Comparison of ENCODE assay signal across 1 cellular context in the genomic region with DNA sequence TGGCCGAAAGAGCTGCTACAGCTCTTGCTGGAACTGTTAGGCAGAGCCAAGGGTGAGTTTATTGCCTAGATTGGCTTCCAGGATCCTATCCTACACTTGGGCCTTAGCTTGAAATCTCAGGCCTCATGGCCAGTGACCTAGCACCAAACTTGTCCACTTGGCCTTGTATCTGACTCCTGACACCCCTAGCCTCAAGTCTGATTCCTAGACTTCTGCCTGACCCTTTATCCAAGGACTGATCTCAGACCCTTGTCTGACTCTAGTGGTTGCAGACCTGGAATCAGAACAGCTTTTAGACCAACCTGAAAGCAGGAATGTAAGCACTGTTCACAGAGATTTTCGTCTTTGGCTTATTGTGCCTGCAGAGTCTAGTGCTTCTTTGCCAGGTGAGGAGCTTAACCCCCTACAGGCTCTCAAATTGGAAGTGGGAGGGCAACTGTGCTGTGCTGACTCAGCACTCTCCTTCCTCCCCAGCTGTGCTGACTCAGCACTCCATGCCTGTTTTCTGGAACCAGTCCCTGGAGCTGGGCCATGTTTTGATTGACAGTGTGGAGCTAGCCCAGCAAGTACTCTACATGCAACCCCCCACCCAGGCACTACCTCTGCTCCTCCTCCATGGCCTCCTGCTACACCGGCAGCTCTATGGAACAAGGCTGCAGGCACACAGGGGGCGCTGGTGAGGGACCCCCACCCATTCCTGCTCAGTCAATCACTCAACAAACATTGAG.
A peak's percentile ranks its signal among the peaks of the same experiment; 100 is the strongest.
TF ChIP-seq lines count a peak whose summit lies in the region.

No MANE protein-coding gene starts in this region.

TF ChIP-seq in K562, 482 proteins besides CTCF, POLR2A, EP300 and RAD21 (continued from another document and continues in another):
- TF ChIP-seq CHD7 (IDR thresholded peaks at IDR 0.05; ENCODE audit: low read depth, low read length), result no peak
- no peak for TF ChIP-seq THRAP3 (IDR thresholded peaks at IDR 0.05; ENCODE audit: borderline replicate concordance)
- TF ChIP-seq ZNF589 (CRISPR knock-in tag; IDR thresholded peaks at IDR 0.05; ENCODE audit: low read depth), result no peak
- TF ChIP-seq CC2D1A (IDR thresholded peaks at IDR 0.05), result no peak
- peak; percentile 84 for TF ChIP-seq CBFA2T3 (IDR thresholded peaks at IDR 0.05)
- TF ChIP-seq LCOR (CRISPR knock-in tag; IDR thresholded peaks at IDR 0.05), result no peak
- TF ChIP-seq RCOR1 (IDR thresholded peaks at IDR 0.05; ENCODE audit: borderline replicate concordance in 1 of 2, low read depth in 2 of 2, low read length in 2 of 2), result peak in 1 of 2 experiments; percentile 45; a peak in 2 of 4 replicates
- TF ChIP-seq CREM (IDR thresholded peaks at IDR 0.05; ENCODE audit: low read depth), result 0 out of 2 replicates have a peak, but pooled peaks have one; percentile 10
- TF ChIP-seq CBX8 (IDR thresholded peaks at IDR 0.05; ENCODE audit: borderline replicate concordance, extremely low read depth, low read depth, low read length, poor library complexity, severe bottlenecking), result no peak
- no peak for TF ChIP-seq RBM22 (IDR thresholded peaks at IDR 0.05; ENCODE audit: low read depth, low read length, poor library complexity, severe bottlenecking)
- TF ChIP-seq ZNF584 (CRISPR knock-in tag; IDR thresholded peaks at IDR 0.05; ENCODE audit: low read depth), result no peak
- TF ChIP-seq, protein P1, sequence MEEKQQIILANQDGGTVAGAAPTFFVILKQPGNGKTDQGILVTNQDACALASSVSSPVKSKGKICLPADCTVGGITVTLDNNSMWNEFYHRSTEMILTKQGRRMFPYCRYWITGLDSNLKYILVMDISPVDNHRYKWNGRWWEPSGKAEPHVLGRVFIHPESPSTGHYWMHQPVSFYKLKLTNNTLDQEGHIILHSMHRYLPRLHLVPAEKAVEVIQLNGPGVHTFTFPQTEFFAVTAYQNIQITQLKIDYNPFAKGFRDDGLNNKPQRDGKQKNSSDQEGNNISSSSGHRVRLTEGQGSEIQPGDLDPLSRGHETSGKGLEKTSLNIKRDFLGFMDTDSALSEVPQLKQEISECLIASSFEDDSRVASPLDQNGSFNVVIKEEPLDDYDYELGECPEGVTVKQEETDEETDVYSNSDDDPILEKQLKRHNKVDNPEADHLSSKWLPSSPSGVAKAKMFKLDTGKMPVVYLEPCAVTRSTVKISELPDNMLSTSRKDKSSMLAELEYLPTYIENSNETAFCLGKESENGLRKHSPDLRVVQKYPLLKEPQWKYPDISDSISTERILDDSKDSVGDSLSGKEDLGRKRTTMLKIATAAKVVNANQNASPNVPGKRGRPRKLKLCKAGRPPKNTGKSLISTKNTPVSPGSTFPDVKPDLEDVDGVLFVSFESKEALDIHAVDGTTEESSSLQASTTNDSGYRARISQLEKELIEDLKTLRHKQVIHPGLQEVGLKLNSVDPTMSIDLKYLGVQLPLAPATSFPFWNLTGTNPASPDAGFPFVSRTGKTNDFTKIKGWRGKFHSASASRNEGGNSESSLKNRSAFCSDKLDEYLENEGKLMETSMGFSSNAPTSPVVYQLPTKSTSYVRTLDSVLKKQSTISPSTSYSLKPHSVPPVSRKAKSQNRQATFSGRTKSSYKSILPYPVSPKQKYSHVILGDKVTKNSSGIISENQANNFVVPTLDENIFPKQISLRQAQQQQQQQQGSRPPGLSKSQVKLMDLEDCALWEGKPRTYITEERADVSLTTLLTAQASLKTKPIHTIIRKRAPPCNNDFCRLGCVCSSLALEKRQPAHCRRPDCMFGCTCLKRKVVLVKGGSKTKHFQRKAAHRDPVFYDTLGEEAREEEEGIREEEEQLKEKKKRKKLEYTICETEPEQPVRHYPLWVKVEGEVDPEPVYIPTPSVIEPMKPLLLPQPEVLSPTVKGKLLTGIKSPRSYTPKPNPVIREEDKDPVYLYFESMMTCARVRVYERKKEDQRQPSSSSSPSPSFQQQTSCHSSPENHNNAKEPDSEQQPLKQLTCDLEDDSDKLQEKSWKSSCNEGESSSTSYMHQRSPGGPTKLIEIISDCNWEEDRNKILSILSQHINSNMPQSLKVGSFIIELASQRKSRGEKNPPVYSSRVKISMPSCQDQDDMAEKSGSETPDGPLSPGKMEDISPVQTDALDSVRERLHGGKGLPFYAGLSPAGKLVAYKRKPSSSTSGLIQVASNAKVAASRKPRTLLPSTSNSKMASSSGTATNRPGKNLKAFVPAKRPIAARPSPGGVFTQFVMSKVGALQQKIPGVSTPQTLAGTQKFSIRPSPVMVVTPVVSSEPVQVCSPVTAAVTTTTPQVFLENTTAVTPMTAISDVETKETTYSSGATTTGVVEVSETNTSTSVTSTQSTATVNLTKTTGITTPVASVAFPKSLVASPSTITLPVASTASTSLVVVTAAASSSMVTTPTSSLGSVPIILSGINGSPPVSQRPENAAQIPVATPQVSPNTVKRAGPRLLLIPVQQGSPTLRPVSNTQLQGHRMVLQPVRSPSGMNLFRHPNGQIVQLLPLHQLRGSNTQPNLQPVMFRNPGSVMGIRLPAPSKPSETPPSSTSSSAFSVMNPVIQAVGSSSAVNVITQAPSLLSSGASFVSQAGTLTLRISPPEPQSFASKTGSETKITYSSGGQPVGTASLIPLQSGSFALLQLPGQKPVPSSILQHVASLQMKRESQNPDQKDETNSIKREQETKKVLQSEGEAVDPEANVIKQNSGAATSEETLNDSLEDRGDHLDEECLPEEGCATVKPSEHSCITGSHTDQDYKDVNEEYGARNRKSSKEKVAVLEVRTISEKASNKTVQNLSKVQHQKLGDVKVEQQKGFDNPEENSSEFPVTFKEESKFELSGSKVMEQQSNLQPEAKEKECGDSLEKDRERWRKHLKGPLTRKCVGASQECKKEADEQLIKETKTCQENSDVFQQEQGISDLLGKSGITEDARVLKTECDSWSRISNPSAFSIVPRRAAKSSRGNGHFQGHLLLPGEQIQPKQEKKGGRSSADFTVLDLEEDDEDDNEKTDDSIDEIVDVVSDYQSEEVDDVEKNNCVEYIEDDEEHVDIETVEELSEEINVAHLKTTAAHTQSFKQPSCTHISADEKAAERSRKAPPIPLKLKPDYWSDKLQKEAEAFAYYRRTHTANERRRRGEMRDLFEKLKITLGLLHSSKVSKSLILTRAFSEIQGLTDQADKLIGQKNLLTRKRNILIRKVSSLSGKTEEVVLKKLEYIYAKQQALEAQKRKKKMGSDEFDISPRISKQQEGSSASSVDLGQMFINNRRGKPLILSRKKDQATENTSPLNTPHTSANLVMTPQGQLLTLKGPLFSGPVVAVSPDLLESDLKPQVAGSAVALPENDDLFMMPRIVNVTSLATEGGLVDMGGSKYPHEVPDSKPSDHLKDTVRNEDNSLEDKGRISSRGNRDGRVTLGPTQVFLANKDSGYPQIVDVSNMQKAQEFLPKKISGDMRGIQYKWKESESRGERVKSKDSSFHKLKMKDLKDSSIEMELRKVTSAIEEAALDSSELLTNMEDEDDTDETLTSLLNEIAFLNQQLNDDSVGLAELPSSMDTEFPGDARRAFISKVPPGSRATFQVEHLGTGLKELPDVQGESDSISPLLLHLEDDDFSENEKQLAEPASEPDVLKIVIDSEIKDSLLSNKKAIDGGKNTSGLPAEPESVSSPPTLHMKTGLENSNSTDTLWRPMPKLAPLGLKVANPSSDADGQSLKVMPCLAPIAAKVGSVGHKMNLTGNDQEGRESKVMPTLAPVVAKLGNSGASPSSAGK (IDR thresholded peaks at IDR 0.05), result no peak
- TF ChIP-seq NUFIP1 (IDR thresholded peaks at IDR 0.05; ENCODE audit: partially characterized antibody), result peak; percentile 22
- TF ChIP-seq XRCC4 (IDR thresholded peaks at IDR 0.05; ENCODE audit: extremely low read depth, insufficient read depth, insufficient read length), result no peak
- no peak for TF ChIP-seq HNRNPL (IDR thresholded peaks at IDR 0.05; ENCODE audit: low read depth, low read length)
- TF ChIP-seq, protein P2, sequence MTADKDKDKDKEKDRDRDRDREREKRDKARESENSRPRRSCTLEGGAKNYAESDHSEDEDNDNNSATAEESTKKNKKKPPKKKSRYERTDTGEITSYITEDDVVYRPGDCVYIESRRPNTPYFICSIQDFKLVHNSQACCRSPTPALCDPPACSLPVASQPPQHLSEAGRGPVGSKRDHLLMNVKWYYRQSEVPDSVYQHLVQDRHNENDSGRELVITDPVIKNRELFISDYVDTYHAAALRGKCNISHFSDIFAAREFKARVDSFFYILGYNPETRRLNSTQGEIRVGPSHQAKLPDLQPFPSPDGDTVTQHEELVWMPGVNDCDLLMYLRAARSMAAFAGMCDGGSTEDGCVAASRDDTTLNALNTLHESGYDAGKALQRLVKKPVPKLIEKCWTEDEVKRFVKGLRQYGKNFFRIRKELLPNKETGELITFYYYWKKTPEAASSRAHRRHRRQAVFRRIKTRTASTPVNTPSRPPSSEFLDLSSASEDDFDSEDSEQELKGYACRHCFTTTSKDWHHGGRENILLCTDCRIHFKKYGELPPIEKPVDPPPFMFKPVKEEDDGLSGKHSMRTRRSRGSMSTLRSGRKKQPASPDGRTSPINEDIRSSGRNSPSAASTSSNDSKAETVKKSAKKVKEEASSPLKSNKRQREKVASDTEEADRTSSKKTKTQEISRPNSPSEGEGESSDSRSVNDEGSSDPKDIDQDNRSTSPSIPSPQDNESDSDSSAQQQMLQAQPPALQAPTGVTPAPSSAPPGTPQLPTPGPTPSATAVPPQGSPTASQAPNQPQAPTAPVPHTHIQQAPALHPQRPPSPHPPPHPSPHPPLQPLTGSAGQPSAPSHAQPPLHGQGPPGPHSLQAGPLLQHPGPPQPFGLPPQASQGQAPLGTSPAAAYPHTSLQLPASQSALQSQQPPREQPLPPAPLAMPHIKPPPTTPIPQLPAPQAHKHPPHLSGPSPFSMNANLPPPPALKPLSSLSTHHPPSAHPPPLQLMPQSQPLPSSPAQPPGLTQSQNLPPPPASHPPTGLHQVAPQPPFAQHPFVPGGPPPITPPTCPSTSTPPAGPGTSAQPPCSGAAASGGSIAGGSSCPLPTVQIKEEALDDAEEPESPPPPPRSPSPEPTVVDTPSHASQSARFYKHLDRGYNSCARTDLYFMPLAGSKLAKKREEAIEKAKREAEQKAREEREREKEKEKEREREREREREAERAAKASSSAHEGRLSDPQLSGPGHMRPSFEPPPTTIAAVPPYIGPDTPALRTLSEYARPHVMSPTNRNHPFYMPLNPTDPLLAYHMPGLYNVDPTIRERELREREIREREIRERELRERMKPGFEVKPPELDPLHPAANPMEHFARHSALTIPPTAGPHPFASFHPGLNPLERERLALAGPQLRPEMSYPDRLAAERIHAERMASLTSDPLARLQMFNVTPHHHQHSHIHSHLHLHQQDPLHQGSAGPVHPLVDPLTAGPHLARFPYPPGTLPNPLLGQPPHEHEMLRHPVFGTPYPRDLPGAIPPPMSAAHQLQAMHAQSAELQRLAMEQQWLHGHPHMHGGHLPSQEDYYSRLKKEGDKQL (CRISPR knock-in tag; IDR thresholded peaks at IDR 0.05; ENCODE audit: borderline replicate concordance), result no peak
- TF ChIP-seq KDM5B (IDR thresholded peaks at IDR 0.05; ENCODE audit: insufficient replicate concordance, low read depth, low read length), result no peak
- TF ChIP-seq GABPB1 (CRISPR knock-in tag; IDR thresholded peaks at IDR 0.05), result no peak
- TF ChIP-seq EHMT2 (IDR thresholded peaks at IDR 0.05), result no peak
